In genomic region chr6:141347906-141348492, GRCh38 we compare ENCODE assay signal across 27 cellular contexts.
"Had no signal": no experiment of that assay in that cellular context is flagged by ENCODE, and none has a peak within 500 bp of the region (broad histone marks: within the 10 kb centered on the region; RNA-seq: fewer than 3 reads in every experiment).

No MANE protein-coding gene starts in this region.

- H3K9me3 Mint-ChIP-seq: immature natural killer cell; mesothelial cell of epicardium; natural killer cell treated with Interleukin-12 subunit alpha and Interleukin-12 subunit beta and Interleukin-15 and Interleukin-18, amount 100 ng/mL, for 72 hours; stimulated activated naive B cell treated with anti-CD40 and anti-IgM and Interleukin-4, amounts not matched to agents 10 μg/mL and 1 μg/mL and 100 μg/mL, for 72 hours; type B pancreatic cell had no signal

- H3K27ac ChIP-seq: left ventricle myocardium inferior, ovary, right atrium auricular region, right lobe of liver, stomach, suprapubic skin, thoracic aorta, tibial artery, uterus had no signal

- H3K9me3 ChIP-seq: left ventricle myocardium inferior, mucosa of descending colon, ovary, right atrium auricular region, right lobe of liver, stomach, suprapubic skin, thoracic aorta, tibial artery, uterus had no signal

- H3K27me3 Mint-ChIP-seq: progenitor cell of endocrine pancreas; stimulated activated naive B cell treated with anti-CD40 and anti-IgM and Interleukin-4, amounts not matched to agents 10 μg/mL and 1 μg/mL and 100 μg/mL, for 72 hours; type B pancreatic cell had no signal

- DNase-seq: hypothalamus; immature natural killer cell; islet precursor cell; left ventricle myocardium inferior; mesendoderm; mucosa of descending colon; naive thymus-derived CD4-positive, alpha-beta T cell; ovary; right lobe of liver; stimulated activated CD4-positive, alpha-beta T cell treated with anti-CD3 and anti-CD28 coated beads, Interleukin-1b, Interleukin-23, amount 100 ng/mL, for 48 hours; stimulated activated CD4-positive, alpha-beta T cell treated with anti-CD3 and anti-CD28 coated beads, Interleukin-2, amount 100 ng/mL, for 48 hours; stimulated activated CD4-positive, alpha-beta T cell treated with anti-CD3 and anti-CD28 coated beads, Interleukin-4, amount 100 ng/mL, for 4 hours; stimulated activated CD8-positive, alpha-beta memory T cell treated with anti-CD3 and anti-CD28 coated beads, Interleukin-4, amount 100 ng/mL, for 48 hours; stimulated activated naive B cell treated with anti-CD40 and anti-IgM and Interleukin-4, amounts not matched to agents 10 μg/mL and 1 μg/mL and 100 μg/mL, for 72 hours; stimulated activated naive CD8-positive, alpha-beta T cell treated with anti-CD3 and anti-CD28 coated beads, Interleukin-15, Interleukin-2, amounts not matched to agents 100 U/mL and 50 U/mL, for 24 hours; stomach; tibial artery; uterus had no signal

- H3K4me3 ChIP-seq: left ventricle myocardium inferior, lung, mucosa of descending colon, ovary, right atrium auricular region, right lobe of liver, smooth muscle cell, stomach, suprapubic skin, thoracic aorta, tibial artery, uterus had no signal

- H3K27ac Mint-ChIP-seq: immature natural killer cell; mesothelial cell of epicardium; naive thymus-derived CD4-positive, alpha-beta T cell; natural killer cell treated with Interleukin-12 subunit alpha and Interleukin-12 subunit beta and Interleukin-15 and Interleukin-18, amount 100 ng/mL, for 72 hours; progenitor cell of endocrine pancreas; stimulated activated naive B cell treated with anti-CD40 and anti-IgM and Interleukin-4, amounts not matched to agents 10 μg/mL and 1 μg/mL and 100 μg/mL, for 72 hours; type B pancreatic cell had no signal

- H3K36me3 ChIP-seq: left ventricle myocardium inferior, ovary, right atrium auricular region, right lobe of liver, stomach, suprapubic skin, thoracic aorta, tibial artery, uterus had no signal

- H3K27me3 ChIP-seq: ovary, right atrium auricular region, right lobe of liver, stomach, suprapubic skin, tibial artery, uterus had no signal

- H3K4me3 Mint-ChIP-seq: immature natural killer cell; mesothelial cell of epicardium; naive thymus-derived CD4-positive, alpha-beta T cell; natural killer cell treated with Interleukin-12 subunit alpha and Interleukin-12 subunit beta and Interleukin-15 and Interleukin-18, amount 100 ng/mL, for 72 hours; stimulated activated naive B cell treated with anti-CD40 and anti-IgM and Interleukin-4, amounts not matched to agents 10 μg/mL and 1 μg/mL and 100 μg/mL, for 72 hours; type B pancreatic cell had no signal

- H3K4me2 ChIP-seq: smooth muscle cell had no signal

- H3K4me1 ChIP-seq: left ventricle myocardium inferior, right atrium auricular region, right lobe of liver, stomach, suprapubic skin, tibial artery, uterus had no signal

- H3K36me3 Mint-ChIP-seq: immature natural killer cell; mesothelial cell of epicardium; naive thymus-derived CD4-positive, alpha-beta T cell; natural killer cell treated with Interleukin-12 subunit alpha and Interleukin-12 subunit beta and Interleukin-15 and Interleukin-18, amount 100 ng/mL, for 72 hours; stimulated activated naive B cell treated with anti-CD40 and anti-IgM and Interleukin-4, amounts not matched to agents 10 μg/mL and 1 μg/mL and 100 μg/mL, for 72 hours; type B pancreatic cell had no signal

- H3K4me1 Mint-ChIP-seq: mesothelial cell of epicardium; naive thymus-derived CD4-positive, alpha-beta T cell; stimulated activated naive B cell treated with anti-CD40 and anti-IgM and Interleukin-4, amounts not matched to agents 10 μg/mL and 1 μg/mL and 100 μg/mL, for 72 hours had no signal
